In genomic region chr4:14608630-14609029, GRCh38 we compare ENCODE assay signal across 2 cellular contexts.
A peak's percentile ranks its signal among the peaks of the same experiment; 100 is the strongest.
TF ChIP-seq lines count a peak whose summit lies in the region.

No MANE protein-coding gene starts in this region.

TF ChIP-seq in liver, 16 proteins besides CTCF, POLR2A, EP300 and RAD21 (continued from another document):
- peak; percentile 19 for TF ChIP-seq REST (IDR thresholded peaks at IDR 0.05)
- peak; percentile 36 to 41 for TF ChIP-seq RXRA (IDR thresholded peaks at IDR 0.05)
- TF ChIP-seq HNF4A (conservative IDR thresholded peaks at IDR 0.05), result peak; percentile 93 to 97
- TF ChIP-seq ZBTB33 (IDR thresholded peaks at IDR 0.05), result no peak
- peak in 1 of 2 donors; percentile 57 for TF ChIP-seq JUND (IDR thresholded peaks at IDR 0.05)
- peak; percentile 78 for TF ChIP-seq SP1 (IDR thresholded peaks at IDR 0.05)
- peak; percentile 89 for TF ChIP-seq YY1 (IDR thresholded peaks at IDR 0.05)
- peak in 1 of 2 donors; percentile 37 for TF ChIP-seq EGR1 (IDR thresholded peaks at IDR 0.05; ENCODE audit: low read depth in 2 of 2)
- TF ChIP-seq NR2F2 (IDR thresholded peaks at IDR 0.05), result no peak

TF ChIP-seq in HepG2, 621 proteins besides CTCF, POLR2A, EP300 and RAD21 (continued from another document):
- TF ChIP-seq BCLAF1 (IDR thresholded peaks at IDR 0.05) (no peak), RBAK (CRISPR knock-in tag; IDR thresholded peaks at IDR 0.05) (no peak), ZSCAN21 (CRISPR knock-in tag; IDR thresholded peaks at IDR 0.05; ENCODE audit: borderline replicate concordance) (no peak), ZNF18 (CRISPR knock-in tag; IDR thresholded peaks at IDR 0.05; ENCODE audit: insufficient replicate concordance) (no peak), ATF6 (CRISPR knock-in tag; conservative IDR thresholded peaks at IDR 0.05) (no peak), TGIF2 (CRISPR knock-in tag; IDR thresholded peaks at IDR 0.05) (no peak), ZNF691 (CRISPR knock-in tag; IDR thresholded peaks at IDR 0.05; ENCODE audit: borderline replicate concordance, low read depth) (no peak), DMTF1 (CRISPR knock-in tag; IDR thresholded peaks at IDR 0.05) (no peak), ZBTB7A (CRISPR knock-in tag; IDR thresholded peaks at IDR 0.05) (no peak), RCOR2 (CRISPR knock-in tag; IDR thresholded peaks at IDR 0.05) (no peak), TFAP4 (IDR thresholded peaks at IDR 0.05; ENCODE audit: borderline replicate concordance, low read depth) (no peak), PHF8 (CRISPR knock-in tag; IDR thresholded peaks at IDR 0.05) (no peak), UBTF (CRISPR knock-in tag; IDR thresholded peaks at IDR 0.05) (no peak), ZSCAN31 (CRISPR knock-in tag; IDR thresholded peaks at IDR 0.05; ENCODE audit: low read depth) (no peak), DDIT3 (CRISPR knock-in tag; IDR thresholded peaks at IDR 0.05) (no peak), ZNF275 (CRISPR knock-in tag; IDR thresholded peaks at IDR 0.05; ENCODE audit: borderline replicate concordance) (no peak), ZNF547 (CRISPR knock-in tag; IDR thresholded peaks at IDR 0.05) (no peak)
